8 cellular contexts compared by ENCODE assay signal in genomic region chr13:76991432-76991795, GRCh38. TPM values are rescaled to one million over a fixed set of nuclear protein-coding genes. Genes with fewer than 3 reads are reported as not detected.
DNase-seq lines count a peak whose midpoint lies in the region; ATAC-seq and TF ChIP-seq lines count a peak whose summit lies in the region.

No MANE protein-coding gene starts in this region.

- TF ChIP-seq POLR2A in upper lobe of left lung (IDR thresholded peaks at IDR 0.05) = no peak

- H3K4me3 ChIP-seq in AG10803 (ENCODE audit: low read length) (peak overlapping the region; percentile 90), epithelial cell of esophagus (ENCODE audit: low read length) (peak overlapping the region; percentile 95), upper lobe of left lung (peak overlapping the region; percentile 22 to 70 (median 66))

- H3K36me3 Mint-ChIP-seq in activated CD8-positive, alpha-beta T cell treated with anti-CD3 and anti-CD28 coated beads for 36 hours (ENCODE audit: low read depth) = peaks cover 19% of the 10 kb centered on the region
- peaks cover 5% of the 10 kb centered on the region for H3K36me3 Mint-ChIP-seq in osteocyte (ENCODE audit: unreplicated experiment)

- H3K9me3 ChIP-seq in upper lobe of left lung = no peaks in the 10 kb centered on the region

- POLR2A ChIA-PET in activated CD8-positive, alpha-beta T cell treated with anti-CD3 and anti-CD28 coated beads for 36 hours (lab: Charles Lee) = interaction anchor here (0.7 to 3.4 kb wide), 6 partner anchors 14 to 338 kb away, joined by 3 to 49 read pairs (median 6); partner anchors contain the start of gene FBXL3

- H3K4me3 Mint-ChIP-seq in activated CD8-positive, alpha-beta T cell treated with anti-CD3 and anti-CD28 coated beads for 36 hours = peak overlapping the region; percentile 96
- peak overlapping the region; percentile 93 for H3K4me3 Mint-ChIP-seq in osteocyte (ENCODE audit: unreplicated experiment)

- peaks cover 0 to 12% (median 4%) of the 10 kb centered on the region in 4 donors for H3K36me3 ChIP-seq in upper lobe of left lung

- no peak for TF ChIP-seq EP300 in upper lobe of left lung (IDR thresholded peaks at IDR 0.05)

- H3K4me1 ChIP-seq in upper lobe of left lung = peaks cover 14 to 24% (median 17%) of the 10 kb centered on the region in 4 donors

- TF ChIP-seq CTCF in AG10803 (conservative IDR thresholded peaks at IDR 0.05; ENCODE audit: low read length) (no peak), epithelial cell of esophagus (IDR thresholded peaks at IDR 0.05; ENCODE audit: insufficient read depth, low read depth, low read length, missing control alignments) (no peak), osteocyte (IDR thresholded peaks at IDR 0.05) (no peak), upper lobe of left lung (IDR thresholded peaks at IDR 0.05) (no peak)
- no peak for TF ChIP-seq CTCF in activated CD8-positive, alpha-beta T cell treated with anti-CD3 and anti-CD28 coated beads for 36 hours (IDR thresholded peaks at IDR 0.05)

- DNase-seq in AG10803 (ENCODE audit: low read depth) (no peak), epithelial cell of esophagus (ENCODE audit: low read depth) (peak; percentile 4), osteocyte (ENCODE audit: extremely low spot score, unreplicated experiment) (no peak), upper lobe of left lung (peak in 1 of 2 donors; percentile 60), NOMO-1 treated with dmso at 0.1 percent for 144 hours (lab: John Stamatoyannopoulos, UW; ENCODE audit: unreplicated experiment) (no peak)
- peak; percentile 92 for DNase-seq in activated CD8-positive, alpha-beta T cell treated with anti-CD3 and anti-CD28 coated beads for 36 hours

- WGBS in upper lobe of left lung, 2 donors = 27 to 38% methylated on average over 15 of the region's 15 CpGs

- H3K27ac Mint-ChIP-seq in activated CD8-positive, alpha-beta T cell treated with anti-CD3 and anti-CD28 coated beads for 36 hours = peak overlapping the region; percentile 99
- H3K27ac Mint-ChIP-seq in osteocyte (ENCODE audit: unreplicated experiment) = peak overlapping the region; percentile 94

- CTCF ChIA-PET in activated CD8-positive, alpha-beta T cell treated with anti-CD3 and anti-CD28 coated beads for 36 hours (lab: Charles Lee) = interaction anchor here (3.3 to 3.6 kb wide), 2 partner anchors 10 to 11 kb away, joined by 26 to 29 read pairs; no protein-coding TSS in a partner anchor

- H3K27me3 ChIP-seq in upper lobe of left lung = no peaks in the 10 kb centered on the region

- no peaks in the 10 kb centered on the region for H3K9me3 Mint-ChIP-seq in activated CD8-positive, alpha-beta T cell treated with anti-CD3 and anti-CD28 coated beads for 36 hours
- H3K9me3 Mint-ChIP-seq in osteocyte (ENCODE audit: unreplicated experiment) = no peaks in the 10 kb centered on the region

- peak overlapping the region; percentile 90 to 97 (median 92) for H3K27ac ChIP-seq in upper lobe of left lung

- peaks cover 6% of the 10 kb centered on the region for H3K27me3 Mint-ChIP-seq in activated CD8-positive, alpha-beta T cell treated with anti-CD3 and anti-CD28 coated beads for 36 hours
- peaks cover 12% of the 10 kb centered on the region for H3K27me3 Mint-ChIP-seq in osteocyte (ENCODE audit: unreplicated experiment)

- intact Hi-C loops in activated CD8-positive, alpha-beta T cell treated with anti-CD3 and anti-CD28 coated beads for 36 hours (cut with micrococcal nuclease) = no loop called here

- ATAC-seq in GM19438 (IDR thresholded peaks at IDR 0.05; ENCODE audit: low read depth, unreplicated experiment) = peak; percentile 52
- peak; percentile 58 for ATAC-seq in HG03565 (IDR thresholded peaks at IDR 0.05; ENCODE audit: unreplicated experiment)
- ATAC-seq in activated CD8-positive, alpha-beta T cell treated with anti-CD3 and anti-CD28 coated beads for 36 hours = peak; percentile 78
- ATAC-seq in upper lobe of left lung (ENCODE audit: low FRiP score in 2 of 2) = peak; percentile 22 to 34

- H3K4me1 Mint-ChIP-seq in activated CD8-positive, alpha-beta T cell treated with anti-CD3 and anti-CD28 coated beads for 36 hours (ENCODE audit: low read depth) = peaks cover 27% of the 10 kb centered on the region
- H3K4me1 Mint-ChIP-seq in osteocyte (ENCODE audit: unreplicated experiment) = peaks cover 25% of the 10 kb centered on the region

RNA-seq across cellular contexts. Expression of gene CLN5, which starts 0.5 kb away (rescaled TPM):
- total RNA-seq in activated CD8-positive, alpha-beta T cell treated with anti-CD3 and anti-CD28 coated beads for 36 hours = 10 to 100 TPM; 14.5 to 16.9 TPM
- total RNA-seq in osteocyte (42.3 and 43.3 TPM in 2 replicates), upper lobe of left lung (10 to 100 TPM; 13.0 to 39.5 (median 25.8) TPM)

RNA-seq across cellular contexts. Expression of gene FBXL3, which starts 35.5 kb away (rescaled TPM):
- 10 to 100 TPM; 32.8 to 34.3 TPM for total RNA-seq in activated CD8-positive, alpha-beta T cell treated with anti-CD3 and anti-CD28 coated beads for 36 hours
- total RNA-seq in osteocyte = 43.0 and 43.6 TPM in 2 replicates
- total RNA-seq in upper lobe of left lung = 10 to 100 TPM; 37.7 to 94.9 (median 53.8) TPM

RNA-seq across cellular contexts. Expression of gene ACOD1, which starts 43.1 kb away (rescaled TPM):
- total RNA-seq in activated CD8-positive, alpha-beta T cell treated with anti-CD3 and anti-CD28 coated beads for 36 hours = not detected
- not detected in 2 replicates for total RNA-seq in osteocyte
- not detected for total RNA-seq in upper lobe of left lung

Comparison
In these comparisons a context has a peak if more than half of its experiments do, and no peak if none do; other contexts are left out.
1. DNase-seq: peak in activated CD8-positive, alpha-beta T cell treated with anti-CD3 and anti-CD28 coated beads for 36 hours (single experiment) and epithelial cell of esophagus (single experiment); none in AG10803 (single experiment), osteocyte (single experiment) and NOMO-1 treated with dmso at 0.1 percent for 144 hours (single experiment).
2. ATAC-seq: peak in every context shown above with its lines; median percentile 78 in activated CD8-positive, alpha-beta T cell treated with anti-CD3 and anti-CD28 coated beads for 36 hours; 58 in HG03565; 52 in GM19438; 28 in upper lobe of left lung.
3. Peak in every context shown above with its lines, with median percentiles within 50 percentile points of each other: H3K4me3 ChIP-seq.